9 cellular contexts compared by ENCODE assay signal in the genomic region with DNA sequence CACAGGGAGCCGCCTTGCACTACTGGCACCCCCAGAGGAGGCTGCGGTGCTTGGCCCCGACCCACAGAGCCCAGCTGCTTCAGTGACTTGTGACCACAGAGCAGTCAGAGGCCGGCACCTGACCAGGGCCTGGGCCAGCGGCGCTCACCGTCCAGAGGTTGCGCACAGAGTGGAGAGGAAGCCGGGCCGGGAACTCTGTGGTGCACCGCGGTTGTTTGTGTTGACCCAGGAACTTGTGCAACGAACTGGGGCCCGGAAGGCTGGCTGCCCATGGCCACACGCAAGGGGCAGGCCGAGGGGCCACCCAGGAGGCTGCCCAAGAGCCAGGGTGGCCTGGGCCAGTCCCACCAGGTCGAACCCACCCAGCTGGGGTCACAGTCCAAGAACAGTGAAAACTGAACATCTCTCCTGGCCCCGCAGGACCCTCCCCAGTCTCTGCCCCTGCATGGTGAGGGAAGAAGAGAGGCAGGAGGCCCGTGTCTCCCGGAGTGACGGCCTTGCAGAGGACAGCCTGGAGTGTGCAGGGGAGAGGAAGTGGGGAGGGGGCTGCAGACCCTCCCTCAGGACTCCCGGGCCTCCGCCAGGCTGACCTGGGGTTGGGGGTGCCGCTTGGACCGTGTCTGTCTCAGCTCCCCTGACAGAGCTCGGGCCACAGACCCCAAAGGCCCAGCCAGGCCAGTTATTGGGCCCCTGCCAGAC. TPM values are rescaled to one million over a fixed set of nuclear protein-coding genes. Genes with fewer than 3 reads are reported as not detected.
DNase-seq lines count a peak whose midpoint lies in the region; ATAC-seq and TF ChIP-seq lines count a peak whose summit lies in the region.
"Had no signal": no experiment of that assay in that cellular context is flagged by ENCODE, and none has a peak within 500 bp of the region (broad histone marks: within the 10 kb centered on the region; RNA-seq: fewer than 3 reads in every experiment).

No MANE protein-coding gene starts in this region.

- H3K27ac ChIP-seq in esophagus squamous epithelium, result peak overlapping the region; percentile 43 to 83 (median 69)
- peak overlapping the region; percentile 36 to 65 for H3K27ac ChIP-seq in mucosa of rectum (ENCODE audit: low read depth in 2 of 2, low read length in 2 of 2)
- no peak overlapping the region for H3K27ac ChIP-seq in aorta (ENCODE audit: low read depth in 1 of 2, low read length in 2 of 2)
- H3K27ac ChIP-seq: ovary had no signal

- H3K9ac ChIP-seq in mucosa of rectum (ENCODE audit: low read depth in 1 of 2, low read length in 2 of 2), result no peak overlapping the region

- no peak for TF ChIP-seq POLR2A in esophagus squamous epithelium (IDR thresholded peaks at IDR 0.05)

- WGBS in esophagus squamous epithelium, 2 donors, result 27% methylated on average over 2 of the region's 26 CpGs; no CpG with 5 or more reads in 1 of the 2 donors
- WGBS in aorta, 2 donors, result 90 to 91% methylated on average over 26 of the region's 26 CpGs

- TF ChIP-seq CTCF in esophagus squamous epithelium (IDR thresholded peaks at IDR 0.05), result no peak

- H3K9me3 ChIP-seq in esophagus squamous epithelium, result no peaks in the 10 kb centered on the region
- H3K9me3 ChIP-seq in mucosa of rectum (ENCODE audit: control insufficient read depth in 2 of 2, low read length in 2 of 2), result no peaks in the 10 kb centered on the region
- no peaks in the 10 kb centered on the region for H3K9me3 ChIP-seq in aorta (ENCODE audit: control insufficient read depth, low read length)
- H3K9me3 ChIP-seq: ovary had no signal

- H3K36me3 ChIP-seq in esophagus squamous epithelium (no peaks in the 10 kb centered on the region), mucosa of rectum (ENCODE audit: control insufficient read depth in 2 of 2, insufficient read depth in 2 of 2, low read length in 2 of 2) (no peaks in the 10 kb centered on the region), aorta (ENCODE audit: control insufficient read depth in 1 of 2, insufficient read depth in 2 of 2, low read length in 1 of 2) (no peaks in the 10 kb centered on the region)
- H3K36me3 ChIP-seq: ovary had no signal

- H3K4me1 ChIP-seq in esophagus squamous epithelium, result peaks cover 58 to 87% (median 72%) of the 10 kb centered on the region in 3 donors
- H3K4me1 ChIP-seq in mucosa of rectum (ENCODE audit: control insufficient read depth in 2 of 2, insufficient read depth in 2 of 2, low read length in 2 of 2), result peaks cover 33 to 41% of the 10 kb centered on the region in 2 donors
- no peaks in the 10 kb centered on the region for H3K4me1 ChIP-seq in aorta (ENCODE audit: control insufficient read depth in 1 of 2, insufficient read depth in 2 of 2, low read length in 2 of 2)

- H3K27me3 ChIP-seq in esophagus squamous epithelium, result no peaks in the 10 kb centered on the region
- no peaks in the 10 kb centered on the region for H3K27me3 ChIP-seq in mucosa of rectum (ENCODE audit: control insufficient read depth in 2 of 2, insufficient read depth in 2 of 2, low read length in 2 of 2)
- H3K27me3 ChIP-seq in aorta (ENCODE audit: control insufficient read depth in 1 of 2, insufficient read depth in 2 of 2, low read length in 1 of 2), result no peaks in the 10 kb centered on the region
- H3K27me3 ChIP-seq: ovary had no signal

- ATAC-seq in aorta (ENCODE audit: low FRiP score) (peak; percentile 28), HG03439 (IDR thresholded peaks at IDR 0.05; ENCODE audit: unreplicated experiment) (no peak)

- DNase-seq in NOMO-1 treated with DMSO at 0.1 percent for 48 hours (lab: John Stamatoyannopoulos, UW; ENCODE audit: unreplicated experiment) (peak; percentile 91), esophagus squamous epithelium (lab: John Stamatoyannopoulos, UW) (no peak), aorta (peak; percentile 87 to 91), ecto neural progenitor cell (ENCODE audit: low spot score) (no peak), COR-L47 (lab: John Stamatoyannopoulos, UW) (no peak)
- DNase-seq: NCI-H526, ovary had no signal

- intact Hi-C loops in esophagus squamous epithelium (cut with DNase I) (no loop called here), aorta (cut with DNase I) (no loop called here)

- H3K4me3 ChIP-seq in esophagus squamous epithelium (no peak overlapping the region), mucosa of rectum (ENCODE audit: low read length in 2 of 2) (no peak overlapping the region), aorta (ENCODE audit: low read length in 2 of 2) (no peak overlapping the region)
- H3K4me3 ChIP-seq: ovary had no signal

RNA-seq across cellular contexts. Expression of gene EGFL7, which starts 42.8 kb away (rescaled TPM):
- 10 to 100 TPM in 2 of 4 donors, 1 to 10 TPM in 2; 5.2 to 41.2 (median 21.2) TPM for total RNA-seq in esophagus squamous epithelium
- total RNA-seq in aorta, result 100 to 1,000 TPM in 1 of 2 donors, 10 to 100 TPM in 1; 78.6 to 308 TPM
- 10 to 100 TPM; 13.1 to 32.0 TPM for polyA plus RNA-seq in aorta

Comparison
In these comparisons a context has a peak if more than half of its experiments do, and no peak if none do; other contexts are left out.
1. DNase-seq: peak in NOMO-1 treated with DMSO at 0.1 percent for 48 hours (single experiment) and aorta (2 of 2); none in esophagus squamous epithelium (single experiment), ecto neural progenitor cell (single experiment) and COR-L47 (single experiment).
2. H3K27ac ChIP-seq: peak in esophagus squamous epithelium (4 of 4) and mucosa of rectum (2 of 2); none in aorta (0 of 2).